ENCODE assay signal across 12 cellular contexts in the genomic region with DNA sequence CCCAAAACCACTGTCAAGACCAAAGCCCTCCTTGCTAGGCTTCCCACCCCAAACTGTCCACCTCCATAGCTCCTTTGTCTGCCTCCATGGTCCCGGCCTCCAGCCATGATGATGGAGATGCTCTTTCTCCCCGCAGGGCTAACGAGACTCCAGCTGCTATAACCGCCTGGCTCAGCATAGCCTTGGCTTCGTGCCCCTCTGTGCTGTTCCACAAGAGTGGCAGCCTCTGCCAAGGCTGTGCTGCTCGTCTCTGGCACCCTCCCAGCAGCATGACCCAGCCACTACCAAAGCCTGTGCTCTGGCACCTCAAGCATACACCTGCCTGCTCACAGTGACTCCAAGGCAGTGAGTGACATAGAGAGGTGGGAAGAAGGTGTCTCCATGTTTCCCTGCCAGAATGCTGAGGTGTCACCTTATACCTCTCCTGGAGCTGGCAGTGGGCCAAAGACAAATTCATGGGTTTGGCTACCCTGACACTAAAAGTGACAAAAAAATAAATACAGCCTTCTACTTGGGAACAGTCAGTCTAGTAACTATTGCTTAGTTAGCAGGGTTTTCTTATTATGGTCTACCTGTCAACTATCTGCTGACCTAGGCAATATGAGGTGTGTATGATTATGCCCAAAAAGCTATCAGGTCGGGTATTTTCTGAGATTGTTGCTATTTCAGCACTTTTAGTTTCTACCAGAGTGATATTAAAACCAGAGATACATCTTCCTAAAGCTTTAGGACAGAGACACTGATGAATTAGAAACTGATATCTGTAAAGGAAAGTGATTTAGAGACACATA. TPM values are rescaled to one million over a fixed set of nuclear protein-coding genes. Genes with fewer than 3 reads are reported as not detected.
DNase-seq lines count a peak whose midpoint lies in the region; ATAC-seq and TF ChIP-seq lines count a peak whose summit lies in the region.
"Had no signal": no experiment of that assay in that cellular context is flagged by ENCODE, and none has a peak within 500 bp of the region (broad histone marks: within the 10 kb centered on the region; RNA-seq: fewer than 3 reads in every experiment).

No MANE protein-coding gene starts in this region.

- H3K27ac ChIP-seq in vagina, result no peak overlapping the region
- H3K27ac ChIP-seq: neural progenitor cell had no signal

- no peak overlapping the region for H3K4me3 ChIP-seq in vagina
- H3K4me3 ChIP-seq: neural progenitor cell had no signal

- TF ChIP-seq POLR2A in vagina (IDR thresholded peaks at IDR 0.05), result no peak

- POLR2A ChIA-PET in activated naive CD8-positive, alpha-beta T cell treated with anti-CD3 and anti-CD28 coated beads, Interleukin-2, amount 10 ng/mL, durations not matched to agents 7 days and 5 days (lab: Charles Lee), result interaction anchor here (2.4 kb wide), 1 partner anchor 11 kb away, joined by 10 read pairs; no protein-coding TSS in a partner anchor

- CTCF ChIA-PET in activated CD8-positive, alpha-beta memory T cell treated with anti-CD3 and anti-CD28 coated beads, Interleukin-2, amount 10 ng/mL, durations not matched to agents 7 days and 5 days (lab: Charles Lee), result no interaction called here

- peaks cover 4% of the 10 kb centered on the region for H3K27me3 Mint-ChIP-seq in activated naive CD8-positive, alpha-beta T cell treated with anti-CD3 and anti-CD28 coated beads, Interleukin-2, amount 10 ng/mL, durations not matched to agents 7 days and 5 days
- H3K27me3 Mint-ChIP-seq in activated naive CD8-positive, alpha-beta T cell treated with anti-CD3 and anti-CD28 coated beads for 36 hours, result no peaks in the 10 kb centered on the region
- H3K27me3 Mint-ChIP-seq in activated CD8-positive, alpha-beta memory T cell treated with anti-CD3 and anti-CD28 coated beads, Interleukin-2, amount 10 ng/mL, durations not matched to agents 7 days and 5 days, result peaks cover 16% of the 10 kb centered on the region

- H3K36me3 Mint-ChIP-seq in activated naive CD8-positive, alpha-beta T cell treated with anti-CD3 and anti-CD28 coated beads, Interleukin-2, amount 10 ng/mL, durations not matched to agents 7 days and 5 days, result no peaks in the 10 kb centered on the region
- no peaks in the 10 kb centered on the region for H3K36me3 Mint-ChIP-seq in activated naive CD8-positive, alpha-beta T cell treated with anti-CD3 and anti-CD28 coated beads for 36 hours
- no peaks in the 10 kb centered on the region for H3K36me3 Mint-ChIP-seq in activated CD8-positive, alpha-beta memory T cell treated with anti-CD3 and anti-CD28 coated beads, Interleukin-2, amount 10 ng/mL, durations not matched to agents 7 days and 5 days
- H3K36me3 Mint-ChIP-seq: neural progenitor cell had no signal

- H3K27ac Mint-ChIP-seq in activated naive CD8-positive, alpha-beta T cell treated with anti-CD3 and anti-CD28 coated beads, Interleukin-2, amount 10 ng/mL, durations not matched to agents 7 days and 5 days, result peak overlapping the region; percentile 58
- H3K27ac Mint-ChIP-seq in activated naive CD8-positive, alpha-beta T cell treated with anti-CD3 and anti-CD28 coated beads for 36 hours, result no peak overlapping the region
- H3K27ac Mint-ChIP-seq in activated CD8-positive, alpha-beta memory T cell treated with anti-CD3 and anti-CD28 coated beads, Interleukin-2, amount 10 ng/mL, durations not matched to agents 7 days and 5 days, result no peak overlapping the region
- H3K27ac Mint-ChIP-seq: activated T-helper 17 cell treated with anti-CD3 and anti-CD28 coated beads, Interleukin-2, amount 50 U/mL, for 72 hours; neural progenitor cell had no signal

- no peak overlapping the region for H3K4me3 Mint-ChIP-seq in activated naive CD8-positive, alpha-beta T cell treated with anti-CD3 and anti-CD28 coated beads, Interleukin-2, amount 10 ng/mL, durations not matched to agents 7 days and 5 days
- H3K4me3 Mint-ChIP-seq in activated naive CD8-positive, alpha-beta T cell treated with anti-CD3 and anti-CD28 coated beads for 36 hours, result no peak overlapping the region
- H3K4me3 Mint-ChIP-seq in activated CD8-positive, alpha-beta memory T cell treated with anti-CD3 and anti-CD28 coated beads, Interleukin-2, amount 10 ng/mL, durations not matched to agents 7 days and 5 days, result no peak overlapping the region
- H3K4me3 Mint-ChIP-seq: activated T-helper 17 cell treated with anti-CD3 and anti-CD28 coated beads, Interleukin-2, amount 50 U/mL, for 72 hours; neural progenitor cell had no signal

- no peaks in the 10 kb centered on the region for H3K27me3 ChIP-seq in vagina

- no peak for TF ChIP-seq CTCF in vagina (IDR thresholded peaks at IDR 0.05)

- DNase-seq in activated naive CD8-positive, alpha-beta T cell treated with anti-CD3 and anti-CD28 coated beads, Interleukin-2, amount 10 ng/mL, durations not matched to agents 7 days and 5 days, result peak; percentile 24
- DNase-seq in activated naive CD8-positive, alpha-beta T cell treated with anti-CD3 and anti-CD28 coated beads for 36 hours, result no peak
- peak; percentile 29 for DNase-seq in activated CD8-positive, alpha-beta memory T cell treated with anti-CD3 and anti-CD28 coated beads, Interleukin-2, amount 10 ng/mL, durations not matched to agents 7 days and 5 days
- DNase-seq in inferior parietal cortex (ENCODE audit: extremely low spot score), result peak; percentile 54
- DNase-seq in vagina (ENCODE audit: extremely low spot score in 2 of 2), result peak; percentile 83 to 84
- no peak for DNase-seq in DMS53 treated with DMSO at 0.1 percent for 48 hours (lab: John Stamatoyannopoulos, UW; ENCODE audit: unreplicated experiment)
- no peak for DNase-seq in GM03348 (ENCODE audit: low spot score)
- no peak for DNase-seq in H4 (ENCODE audit: low spot score)
- DNase-seq: BE2C had no signal

- no peaks in the 10 kb centered on the region for H3K4me1 ChIP-seq in vagina
- H3K4me1 ChIP-seq: BE2C, neural progenitor cell had no signal

- no peaks in the 10 kb centered on the region for H3K9me3 Mint-ChIP-seq in activated naive CD8-positive, alpha-beta T cell treated with anti-CD3 and anti-CD28 coated beads, Interleukin-2, amount 10 ng/mL, durations not matched to agents 7 days and 5 days
- H3K9me3 Mint-ChIP-seq in activated naive CD8-positive, alpha-beta T cell treated with anti-CD3 and anti-CD28 coated beads for 36 hours, result no peaks in the 10 kb centered on the region
- H3K9me3 Mint-ChIP-seq in activated CD8-positive, alpha-beta memory T cell treated with anti-CD3 and anti-CD28 coated beads, Interleukin-2, amount 10 ng/mL, durations not matched to agents 7 days and 5 days (ENCODE audit: low read depth), result no peaks in the 10 kb centered on the region
- H3K9me3 Mint-ChIP-seq: activated T-helper 17 cell treated with anti-CD3 and anti-CD28 coated beads, Interleukin-2, amount 50 U/mL, for 72 hours; neural progenitor cell had no signal

- peaks cover 43% of the 10 kb centered on the region for H3K4me1 Mint-ChIP-seq in activated naive CD8-positive, alpha-beta T cell treated with anti-CD3 and anti-CD28 coated beads, Interleukin-2, amount 10 ng/mL, durations not matched to agents 7 days and 5 days
- peaks cover 47% of the 10 kb centered on the region for H3K4me1 Mint-ChIP-seq in activated naive CD8-positive, alpha-beta T cell treated with anti-CD3 and anti-CD28 coated beads for 36 hours
- H3K4me1 Mint-ChIP-seq in activated CD8-positive, alpha-beta memory T cell treated with anti-CD3 and anti-CD28 coated beads, Interleukin-2, amount 10 ng/mL, durations not matched to agents 7 days and 5 days, result peaks cover 35% of the 10 kb centered on the region

- no peaks in the 10 kb centered on the region for H3K36me3 ChIP-seq in vagina
- H3K36me3 ChIP-seq: BE2C, neural progenitor cell had no signal

- H3K9me3 ChIP-seq in vagina, result no peaks in the 10 kb centered on the region
- H3K9me3 ChIP-seq: BE2C had no signal

- no peak for ATAC-seq in activated naive CD8-positive, alpha-beta T cell treated with anti-CD3 and anti-CD28 coated beads, Interleukin-2, amount 10 ng/mL, durations not matched to agents 7 days and 5 days (ENCODE audit: low read depth)
- ATAC-seq in activated CD8-positive, alpha-beta memory T cell treated with anti-CD3 and anti-CD28 coated beads, Interleukin-2, amount 10 ng/mL, durations not matched to agents 7 days and 5 days, result no peak
- ATAC-seq: activated T-helper 17 cell treated with anti-CD3 and anti-CD28 coated beads, Interleukin-2, amount 50 U/mL, for 72 hours had no signal

- intact Hi-C loops in vagina (cut with DNase I), result no loop called here

RNA-seq across cellular contexts. Expression of gene KRT73, which starts 16.1 kb away (rescaled TPM):
- total RNA-seq in activated naive CD8-positive, alpha-beta T cell treated with anti-CD3 and anti-CD28 coated beads, Interleukin-2, amount 10 ng/mL, durations not matched to agents 7 days and 5 days, result under 1 TPM; 0.42 to 0.60 TPM
- total RNA-seq in activated naive CD8-positive, alpha-beta T cell treated with anti-CD3 and anti-CD28 coated beads for 36 hours, result under 1 TPM; 0.14 to 0.29 TPM
- total RNA-seq in activated CD8-positive, alpha-beta memory T cell treated with anti-CD3 and anti-CD28 coated beads, Interleukin-2, amount 10 ng/mL, durations not matched to agents 7 days and 5 days, result not detected
- not detected for total RNA-seq in vagina
- not detected in 2 replicates for total RNA-seq in H4 (2014; rRNA removed; shearing (Covaris generic))
- total RNA-seq: activated T-helper 17 cell treated with anti-CD3 and anti-CD28 coated beads, Interleukin-2, amount 50 U/mL, for 72 hours; dermis microvascular lymphatic vessel endothelial cell had no signal

RNA-seq across cellular contexts. Expression of gene KRT2, which starts 17.6 kb away (rescaled TPM):
- not detected for total RNA-seq in activated naive CD8-positive, alpha-beta T cell treated with anti-CD3 and anti-CD28 coated beads, Interleukin-2, amount 10 ng/mL, durations not matched to agents 7 days and 5 days
- not detected for total RNA-seq in activated naive CD8-positive, alpha-beta T cell treated with anti-CD3 and anti-CD28 coated beads for 36 hours
- not detected for total RNA-seq in activated CD8-positive, alpha-beta memory T cell treated with anti-CD3 and anti-CD28 coated beads, Interleukin-2, amount 10 ng/mL, durations not matched to agents 7 days and 5 days
- 2.0 TPM for total RNA-seq in vagina
- 0.21 and 0.53 TPM in 2 replicates for total RNA-seq in H4 (2014; rRNA removed; shearing (Covaris generic))
- total RNA-seq: activated T-helper 17 cell treated with anti-CD3 and anti-CD28 coated beads, Interleukin-2, amount 50 U/mL, for 72 hours; dermis microvascular lymphatic vessel endothelial cell had no signal

RNA-seq across cellular contexts. Expression of gene KRT72, which starts 33.2 kb away (rescaled TPM):
- total RNA-seq in activated naive CD8-positive, alpha-beta T cell treated with anti-CD3 and anti-CD28 coated beads, Interleukin-2, amount 10 ng/mL, durations not matched to agents 7 days and 5 days, result under 1 TPM; 0.65 to 0.67 TPM
- under 1 TPM in 1 of 2 experiments, not detected in 1; 0.12 TPM for total RNA-seq in activated naive CD8-positive, alpha-beta T cell treated with anti-CD3 and anti-CD28 coated beads for 36 hours
- total RNA-seq in activated CD8-positive, alpha-beta memory T cell treated with anti-CD3 and anti-CD28 coated beads, Interleukin-2, amount 10 ng/mL, durations not matched to agents 7 days and 5 days, result under 1 TPM in 1 of 2 experiments, not detected in 1; 0.15 TPM
- total RNA-seq in vagina, result not detected
- not detected in 2 replicates for total RNA-seq in H4 (2014; rRNA removed; shearing (Covaris generic))
- total RNA-seq: activated T-helper 17 cell treated with anti-CD3 and anti-CD28 coated beads, Interleukin-2, amount 50 U/mL, for 72 hours; dermis microvascular lymphatic vessel endothelial cell had no signal

RNA-seq across cellular contexts. Expression of gene KRT1, which starts 45.7 kb away (rescaled TPM):
- total RNA-seq in activated naive CD8-positive, alpha-beta T cell treated with anti-CD3 and anti-CD28 coated beads, Interleukin-2, amount 10 ng/mL, durations not matched to agents 7 days and 5 days, result not detected
- total RNA-seq in activated naive CD8-positive, alpha-beta T cell treated with anti-CD3 and anti-CD28 coated beads for 36 hours, result not detected
- total RNA-seq in activated CD8-positive, alpha-beta memory T cell treated with anti-CD3 and anti-CD28 coated beads, Interleukin-2, amount 10 ng/mL, durations not matched to agents 7 days and 5 days, result not detected
- 886 TPM for total RNA-seq in vagina
- not detected in 2 replicates for total RNA-seq in H4 (2014; rRNA removed; shearing (Covaris generic))
- total RNA-seq: activated T-helper 17 cell treated with anti-CD3 and anti-CD28 coated beads, Interleukin-2, amount 50 U/mL, for 72 hours; dermis microvascular lymphatic vessel endothelial cell had no signal

Comparison
In these comparisons a context has a peak if more than half of its experiments do, and no peak if none do; other contexts are left out.
1. DNase-seq: peak in activated naive CD8-positive, alpha-beta T cell treated with anti-CD3 and anti-CD28 coated beads, Interleukin-2, amount 10 ng/mL, durations not matched to agents 7 days and 5 days (single experiment), activated CD8-positive, alpha-beta memory T cell treated with anti-CD3 and anti-CD28 coated beads, Interleukin-2, amount 10 ng/mL, durations not matched to agents 7 days and 5 days (single experiment), inferior parietal cortex (single experiment) and vagina (2 of 2); none in activated naive CD8-positive, alpha-beta T cell treated with anti-CD3 and anti-CD28 coated beads for 36 hours (single experiment), DMS53 treated with DMSO at 0.1 percent for 48 hours (single experiment), GM03348 (single experiment) and H4 (single experiment).